1 cellular context compared by ENCODE assay signal in genomic region chr12:114403690-114404450, GRCh38.
TF ChIP-seq lines count a peak whose summit lies in the region.

No MANE protein-coding gene starts in this region.

TF ChIP-seq in HepG2, 621 proteins besides CTCF, POLR2A, EP300 and RAD21 (continued from another document):
- no peak for TF ChIP-seq TIGD3 (CRISPR knock-in tag; IDR thresholded peaks at IDR 0.05; ENCODE audit: borderline replicate concordance)
TF ChIP-seq in HepG2: peak in this region for 0.
